7 cellular contexts compared by ENCODE assay signal in genomic region chr4:189846094-189846493, GRCh38.
DNase-seq lines count a peak whose midpoint lies in the region; FAIRE-seq and TF ChIP-seq lines count a peak whose summit lies in the region.
"Not testable (repeated sequence)": the region's sequence is repeated elsewhere in the genome, so short reads cannot be mapped to it uniquely, and the experiment has no call there.

No MANE protein-coding gene starts in this region.

- H3K4me1 ChIP-seq in H9 (ENCODE audit: insufficient read depth, low read length); SK-N-SH (ENCODE audit: control insufficient read depth in 1 of 2, insufficient read depth in 2 of 2, low read depth in 1 of 2, low read length in 1 of 2); H1 (replicated peaks in 1 of 4; ENCODE audit: control insufficient read depth in 3 of 4, insufficient read depth in 4 of 4, low read length in 3 of 4); neuronal stem cell (ENCODE audit: control insufficient read depth in 2 of 2, insufficient read depth in 1 of 2, low read depth in 1 of 2, low read length in 2 of 2): not testable (repeated sequence)

- not testable (repeated sequence) for TF ChIP-seq RAD21 in SK-N-SH (IDR thresholded peaks at IDR 0.05; ENCODE audit: low read length); H1 (IDR thresholded peaks at IDR 0.05 in 1 of 2, conservative IDR thresholded peaks at IDR 0.05 in 1 of 2; ENCODE audit: low read depth in 2 of 2, low read length in 2 of 2)

- H3K18ac ChIP-seq in H9 (ENCODE audit: insufficient read length, low read depth, low read length) = not testable (repeated sequence)
- H3K18ac ChIP-seq in H1 (ENCODE audit: extremely low read depth, low read length) (0 out of 2 replicates have a peak overlapping the region, but pooled peaks have one; percentile 51), neuronal stem cell (ENCODE audit: low read length) (peak overlapping the region; percentile 53)

- H3K4me3 ChIP-seq in SK-N-SH (ENCODE audit: low read depth in 2 of 2, low read length in 1 of 2) = peak overlapping the region in 1 of 2 experiments; percentile 33; a peak in 2 of 4 replicates
- not testable (repeated sequence) for H3K4me3 ChIP-seq in H1 (ENCODE audit: extremely low read depth in 1 of 4, insufficient read depth in 2 of 4, low read depth in 3 of 4, low read length in 4 of 4); neuronal stem cell (ENCODE audit: low read length in 2 of 2)

- not testable (repeated sequence) for H2AFZ ChIP-seq in H9 (ENCODE audit: low read length); SK-N-SH (ENCODE audit: low read depth); H1 (ENCODE audit: low read length); neuronal stem cell (ENCODE audit: low read length)

- FAIRE-seq in GM12891 (lab: Jason Lieb, UNC) = peak; percentile 40
- FAIRE-seq in H1 (lab: Jason Lieb, UNC) = peak; percentile 100

- H3K23ac ChIP-seq in H9 (ENCODE audit: insufficient read length, low read depth, low read length); H1 (ENCODE audit: insufficient read length): not testable (repeated sequence)
- peak overlapping the region; percentile 70 for H3K23ac ChIP-seq in neuronal stem cell (ENCODE audit: low read depth, low read length, poor library complexity)

- not testable (repeated sequence) for H4K20me1 ChIP-seq in H9 (ENCODE audit: control insufficient read depth, insufficient read depth, insufficient read length); SK-N-SH (ENCODE audit: insufficient read depth); H1 (replicated peaks in 1 of 2; ENCODE audit: control insufficient read depth in 1 of 2, insufficient read depth in 2 of 2, low read length in 2 of 2)

- not testable (repeated sequence) for H3K9ac ChIP-seq in H9 (ENCODE audit: extremely low read depth, insufficient read length, low read length); H1 (replicated peaks in 1 of 4; ENCODE audit: extremely low read depth in 1 of 4, low read depth in 3 of 4, low read length in 3 of 4); neuronal stem cell (ENCODE audit: low read depth, low read length, poor library complexity)
- H3K9ac ChIP-seq in SK-N-SH = peak overlapping the region; percentile 58; the same call in 1 of the 2 replicates

- peak overlapping the region; percentile 32 for H3K56ac ChIP-seq in H9 (ENCODE audit: insufficient read length, low read depth, low read length)
- not testable (repeated sequence) for H3K56ac ChIP-seq in H1 (replicated peaks; ENCODE audit: insufficient read length, low read depth, low read length)

- not testable (repeated sequence) for H3F3A ChIP-seq in SK-N-SH (replicated peaks; ENCODE audit: insufficient read depth)

- H2BK5ac ChIP-seq in H9 (ENCODE audit: insufficient read length, low read length); H1 (ENCODE audit: low read depth, low read length): not testable (repeated sequence)
- peak overlapping the region; percentile 21 for H2BK5ac ChIP-seq in neuronal stem cell (ENCODE audit: low read length)

- not testable (repeated sequence) for H3K27ac Mint-ChIP-seq in H9, type B pancreatic cell

- H3K27me3 Mint-ChIP-seq in H9 (ENCODE audit: low read depth); type B pancreatic cell: not testable (repeated sequence)

- H3T11ph ChIP-seq in H9 (ENCODE audit: low read length) = not testable (repeated sequence)

- not testable (repeated sequence) for H2AK5ac ChIP-seq in H9 (ENCODE audit: insufficient read length, low read length); H1 (ENCODE audit: low read depth, low read length); neuronal stem cell (ENCODE audit: low read depth, low read length)

- not testable (repeated sequence) for H2BK15ac ChIP-seq in H9 (ENCODE audit: low read depth, low read length); neuronal stem cell (ENCODE audit: low read length)
- peak overlapping the region; percentile 5; the same call in 1 of the 2 replicates for H2BK15ac ChIP-seq in H1 (ENCODE audit: low read length)

- not testable (repeated sequence) for H3K79me2 ChIP-seq in H9 (ENCODE audit: insufficient read depth, low read length); SK-N-SH (ENCODE audit: insufficient read depth); H1 (ENCODE audit: control insufficient read depth in 1 of 2, insufficient read depth in 2 of 2, low read length in 2 of 2)

- not testable (repeated sequence) for H4K8ac ChIP-seq in H9 (replicated peaks; ENCODE audit: insufficient read length, low read depth, low read length); H1 (ENCODE audit: extremely low read depth, insufficient read depth, low read length); neuronal stem cell (ENCODE audit: low read depth, low read length)

- not testable (repeated sequence) for H4K91ac ChIP-seq in H9 (ENCODE audit: insufficient read length, low read depth, low read length); H1 (replicated peaks; ENCODE audit: insufficient read length, low read length); neuronal stem cell (ENCODE audit: low read depth, low read length, poor library complexity)

- TF ChIP-seq CTCF in H9 (conservative IDR thresholded peaks at IDR 0.05); SK-N-SH (IDR thresholded peaks at IDR 0.05); H1 (IDR thresholded peaks at IDR 0.05; ENCODE audit: control extremely low read depth in 1 of 3, insufficient read depth in 1 of 3, low read depth in 1 of 3, low read length in 3 of 3); type B pancreatic cell (conservative IDR thresholded peaks at IDR 0.05): not testable (repeated sequence)

- WGBS in H9 (ENCODE audit: extremely low coverage, insufficient read length, low lambda C conversion rate) = no CpG with 5 or more reads among the region's 31 CpGs
- 57% methylated on average over 29 of the region's 31 CpGs for WGBS in SK-N-SH (ENCODE audit: low lambda C conversion rate)
- WGBS in H1 (ENCODE audit: extremely low coverage in 1 of 2, insufficient coverage in 1 of 2, insufficient read length in 1 of 2, insufficient replicate concordance in 2 of 2, low coverage in 1 of 2, low lambda C conversion rate in 2 of 2, missing lambda C conversion rate in 1 of 2), 2 experiments = 92% methylated on average over 23 of the region's 31 CpGs; no CpG with 5 or more reads in 1 of the 2 experiments
- no CpG with 5 or more reads among the region's 31 CpGs for WGBS in neuronal stem cell (ENCODE audit: extremely low coverage in 2 of 2, insufficient read length in 2 of 2, insufficient replicate concordance in 1 of 2), 2 donors

- not testable (repeated sequence) for TF ChIP-seq POLR2A in GM12891 (IDR thresholded peaks at IDR 0.05; ENCODE audit: low read depth, low read length); H1 (IDR thresholded peaks at IDR 0.05; ENCODE audit: control extremely low read depth in 1 of 2, low read depth in 2 of 2, low read length in 2 of 2)

- not testable (repeated sequence) for H2BK12ac ChIP-seq in H9 (ENCODE audit: insufficient read length, low read depth, low read length); H1 (ENCODE audit: low read depth, low read length)
- peak overlapping the region; percentile 25 for H2BK12ac ChIP-seq in neuronal stem cell (ENCODE audit: low read length)

- H3K36me3 ChIP-seq in SK-N-SH (replicated peaks in 1 of 2; ENCODE audit: control insufficient read depth in 1 of 2, insufficient read depth in 2 of 2, low read length in 1 of 2); H1 (ENCODE audit: control insufficient read depth in 2 of 4, insufficient read depth in 4 of 4, low read length in 3 of 4); neuronal stem cell (replicated peaks in 1 of 2; ENCODE audit: control insufficient read depth in 2 of 2, insufficient read depth in 2 of 2, low read length in 2 of 2): not testable (repeated sequence)

- H3K27ac ChIP-seq in H9 (ENCODE audit: insufficient read length, low read depth, low read length); SK-N-SH (ENCODE audit: low read depth in 2 of 2, low read length in 1 of 2); H1 (ENCODE audit: low read depth, low read length); neuronal stem cell (replicated peaks; ENCODE audit: low read length): not testable (repeated sequence)

- H3K79me1 ChIP-seq in H9 (ENCODE audit: insufficient read depth, low read depth, low read length, poor library complexity, severe bottlenecking); H1 (ENCODE audit: low read depth, low read length); neuronal stem cell (ENCODE audit: low read depth, low read length): not testable (repeated sequence)

- H3K9me2 ChIP-seq in SK-N-SH = not testable (repeated sequence)

- not testable (repeated sequence) for H2BK120ac ChIP-seq in H9 (ENCODE audit: low read depth, low read length, poor library complexity, severe bottlenecking); H1 (replicated peaks; ENCODE audit: low read depth, low read length); neuronal stem cell (ENCODE audit: low read depth, low read length)

- not testable (repeated sequence) for H4K5ac ChIP-seq in H9 (ENCODE audit: insufficient read length, low read depth, low read length); H1 (ENCODE audit: insufficient read length, low read depth, low read length)

- not testable (repeated sequence) for H3K4me3 Mint-ChIP-seq in H9, type B pancreatic cell

- H3K27me3 ChIP-seq in H9 (ENCODE audit: insufficient read depth, low read length); SK-N-SH (ENCODE audit: insufficient read depth); H1 (replicated peaks in 1 of 4; ENCODE audit: control insufficient read depth in 3 of 4, extremely low read depth in 1 of 4, insufficient read depth in 3 of 4, low read length in 3 of 4); neuronal stem cell (ENCODE audit: control insufficient read depth in 3 of 3, insufficient read depth in 3 of 3, low read depth in 1 of 3, low read length in 3 of 3): not testable (repeated sequence)

- not testable (repeated sequence) for H3K4me1 Mint-ChIP-seq in H9; type B pancreatic cell (ENCODE audit: unreplicated experiment)

- H3K4ac ChIP-seq in H9 (ENCODE audit: low read depth, low read length); H1 (replicated peaks; ENCODE audit: insufficient read length, low read depth, low read length); neuronal stem cell (ENCODE audit: low read length): not testable (repeated sequence)

- H3K4me2 ChIP-seq in H9 (ENCODE audit: insufficient read depth, insufficient read length, low read length); H1 (ENCODE audit: insufficient read depth in 1 of 2, low read depth in 2 of 2, low read length in 2 of 2); neuronal stem cell (ENCODE audit: insufficient read depth, low read length, poor library complexity, severe bottlenecking): not testable (repeated sequence)
- peak overlapping the region; percentile 89 for H3K4me2 ChIP-seq in SK-N-SH

- H3K23me2 ChIP-seq in H9 (ENCODE audit: insufficient read length, low read depth, low read length, poor library complexity, severe bottlenecking); H1 (ENCODE audit: low read depth, low read length): not testable (repeated sequence)

- POLR2A ChIA-PET in SK-N-SH (lab: Yijun Ruan, JAX); H1 (lab: Charles Lee; ENCODE audit: partially characterized antibody): not testable (repeated sequence)

- not testable (repeated sequence) for H2BK20ac ChIP-seq in H9 (ENCODE audit: low read depth, low read length, poor library complexity, severe bottlenecking); H1 (ENCODE audit: low read length)

- CTCF ChIA-PET in SK-N-SH (lab: Yijun Ruan, JAX); H1 (lab: Charles Lee; ENCODE audit: partially characterized antibody): not testable (repeated sequence)

- TF ChIP-seq EP300 in SK-N-SH (IDR thresholded peaks at IDR 0.05; ENCODE audit: borderline replicate concordance in 1 of 2, low read depth in 1 of 2, low read length in 1 of 2); H1 (IDR thresholded peaks at IDR 0.05; ENCODE audit: borderline replicate concordance in 1 of 2, low read depth in 2 of 2, low read length in 2 of 2): not testable (repeated sequence)

- H3K36me3 Mint-ChIP-seq in H9 (ENCODE audit: insufficient read depth in 1 of 3, low read depth in 3 of 3); type B pancreatic cell: not testable (repeated sequence)

- peaks cover 59 to 64% of the 10 kb centered on the region in 2 experiments for H3K9me3 Mint-ChIP-seq in H9
- H3K9me3 Mint-ChIP-seq in type B pancreatic cell = not testable (repeated sequence)

- not testable (repeated sequence) for H3K14ac ChIP-seq in H9 (ENCODE audit: insufficient read depth, low read length); H1 (ENCODE audit: insufficient read length)
- peak overlapping the region; percentile 21 for H3K14ac ChIP-seq in neuronal stem cell (ENCODE audit: low read length)

- H3K9me3 ChIP-seq in H9 (ENCODE audit: control insufficient read depth, low read depth, low read length) = peaks cover 20% of the 10 kb centered on the region
- H3K9me3 ChIP-seq in SK-N-SH; neuronal stem cell (replicated peaks in 1 of 2; ENCODE audit: control insufficient read depth in 2 of 2, insufficient read depth in 1 of 2, low read depth in 1 of 2, low read length in 2 of 2): not testable (repeated sequence)
- H3K9me3 ChIP-seq in H1 (ENCODE audit: insufficient read depth in 2 of 2, low read depth in 1 of 2, low read length in 1 of 2) = peaks cover 0 to 17% of the 10 kb centered on the region in 2 experiments; a peak in 2 of 4 replicates

- DNase-seq in GM12891 (ENCODE audit: insufficient read length, low spot score); H9; SK-N-SH; H1 (ENCODE audit: low read depth in 1 of 2, low spot score in 2 of 2); neuronal stem cell (ENCODE audit: low spot score): not testable (repeated sequence)
- peak; percentile 68 for DNase-seq in activated effector memory CD4-positive, alpha-beta T cell treated with anti-CD3 and anti-CD28 coated beads, Interleukin-2, amount 50 U/mL, for 16 hours
- DNase-seq in type B pancreatic cell (ENCODE audit: extremely low spot score, unreplicated experiment) = peak; percentile 79
